ENCODE assay signal across 3 cellular contexts in the genomic region with DNA sequence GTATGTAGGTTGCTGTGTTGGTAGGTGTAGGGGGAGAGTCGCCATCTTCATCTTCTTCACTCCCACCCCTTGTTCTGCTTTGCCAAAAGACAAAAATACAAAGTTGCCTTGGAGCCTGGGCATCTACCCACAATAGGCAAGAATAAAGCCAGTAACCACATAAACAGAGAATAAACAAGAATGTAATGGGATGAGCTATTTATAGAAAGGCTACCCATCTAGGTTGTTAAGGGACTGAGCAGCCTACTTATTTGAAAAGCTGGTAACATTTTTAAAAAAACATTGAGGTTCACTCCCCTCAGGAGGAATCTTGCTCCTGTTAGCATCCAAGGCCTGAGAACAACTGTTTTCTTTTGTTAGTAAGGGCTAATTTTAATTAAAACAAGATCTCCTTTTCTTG.
TF ChIP-seq lines count a peak whose summit lies in the region.

No MANE protein-coding gene starts in this region.

TF ChIP-seq in SK-N-SH treated with all-trans-retinoic acid at 6 μM for 48 hours, 23 proteins besides CTCF, POLR2A, EP300 and RAD21:
- TF ChIP-seq CSRNP3 (CRISPR knock-in tag; IDR thresholded peaks at IDR 0.05): no peak
- no peak for TF ChIP-seq OSR1 (CRISPR knock-in tag; IDR thresholded peaks at IDR 0.05)

TF ChIP-seq in SK-N-SH, 30 proteins besides CTCF, POLR2A, EP300 and RAD21 (continued from another document):
- no peak for TF ChIP-seq JUND (IDR thresholded peaks at IDR 0.05)
- no peak for TF ChIP-seq FOXM1 (IDR thresholded peaks at IDR 0.05; ENCODE audit: low read depth)
- TF ChIP-seq FOXJ3 (CRISPR knock-in tag; IDR thresholded peaks at IDR 0.05): no peak
- no peak for TF ChIP-seq SMC3 (IDR thresholded peaks at IDR 0.05; ENCODE audit: low read depth, low read length)
- no peak for TF ChIP-seq IRF3 (IDR thresholded peaks at IDR 0.05; ENCODE audit: low read depth, low read length)
- TF ChIP-seq PBX3 (IDR thresholded peaks at IDR 0.05): no peak
- no peak for TF ChIP-seq NFIC (IDR thresholded peaks at IDR 0.05; ENCODE audit: borderline replicate concordance)
- TF ChIP-seq REST (IDR thresholded peaks at IDR 0.05; ENCODE audit: low read depth, low read length): no peak
- TF ChIP-seq RCOR1 (IDR thresholded peaks at IDR 0.05; ENCODE audit: low read length): no peak

TF ChIP-seq in K562, 482 proteins besides CTCF, POLR2A, EP300 and RAD21 (continued from another document):
- TF ChIP-seq MNT (conservative IDR thresholded peaks at IDR 0.05): 0 out of 4 replicates have a peak, but pooled peaks of 1 of the 2 experiments have one; percentile 7
TF ChIP-seq in K562: peak in this region for 3.
